17 cellular contexts compared by ENCODE assay signal in genomic region chr18:23020555-23021294, GRCh38.
DNase-seq lines count a peak whose midpoint lies in the region; ATAC-seq, FAIRE-seq and TF ChIP-seq lines count a peak whose summit lies in the region.
"Had no signal": no experiment of that assay in that cellular context is flagged by ENCODE, and none has a peak within 500 bp of the region (broad histone marks: within the 10 kb centered on the region; RNA-seq: fewer than 3 reads in every experiment).

No MANE protein-coding gene starts in this region.

- no peak for DNase-seq in CD4-positive, alpha-beta memory T cell
- DNase-seq in GM12891 (ENCODE audit: insufficient read length, low spot score) (no peak), mucosa of descending colon (no peak), H4 (ENCODE audit: low spot score) (no peak), HEK293T (ENCODE audit: extremely low spot score) (no peak), D721Med (ENCODE audit: insufficient read length, low spot score) (no peak)
- DNase-seq: activated CD4-positive, CD25-positive, alpha-beta regulatory T cell; glutamatergic neuron; mesendoderm; NCI-H2107; stimulated activated CD4-positive, alpha-beta T cell treated with anti-CD3 and anti-CD28 coated beads, Interleukin-4, amount 100 ng/mL, for 24 hours; transverse colon had no signal

- H3K9me3 Mint-ChIP-seq in CD4-positive, alpha-beta memory T cell, result no peaks in the 10 kb centered on the region
- H3K9me3 Mint-ChIP-seq: dendritic cell treated with granulocyte-macrophage colony-stimulating factor and Interleukin-4, amounts not matched to agents 40 ng/mL and 50 ng/mL, for 4 days had no signal

- H3K36me3 Mint-ChIP-seq in CD4-positive, alpha-beta memory T cell, result no peaks in the 10 kb centered on the region

- CTCF ChIA-PET in CD4-positive, alpha-beta memory T cell (lab: Charles Lee; ENCODE audit: partially characterized antibody), result interaction anchor here (0.6 to 1.5 kb wide), 4 partner anchors 8 to 47 kb away, joined by 3 to 5 read pairs (median 4); no protein-coding TSS in a partner anchor
- CTCF ChIA-PET in HEK293T (lab: Yijun Ruan, JAX), result interaction anchor here (0.7 kb wide), 1 partner anchor 88 kb away, joined by 4 read pairs; the partner anchor contains the start of gene RBBP8

- peaks cover 10% of the 10 kb centered on the region for H3K4me1 ChIP-seq in CD4-positive, alpha-beta memory T cell (ENCODE audit: insufficient read depth, low read length)
- no peaks in the 10 kb centered on the region for H3K4me1 ChIP-seq in mucosa of descending colon (ENCODE audit: low read depth)

- peaks cover 7 to 17% (median 12%) of the 10 kb centered on the region in 4 donors for H3K4me1 Mint-ChIP-seq in CD4-positive, alpha-beta memory T cell

- H3K4me3 ChIP-seq in CD4-positive, alpha-beta memory T cell (ENCODE audit: low read length in 2 of 2), result peak overlapping the region in 1 of 2 donors; percentile 20
- no peak overlapping the region for H3K4me3 ChIP-seq in mucosa of descending colon
- H3K4me3 ChIP-seq: transverse colon had no signal

- peak overlapping the region; percentile 74 to 84 (median 77) for H3K4me3 Mint-ChIP-seq in CD4-positive, alpha-beta memory T cell
- H3K4me3 Mint-ChIP-seq: dendritic cell treated with granulocyte-macrophage colony-stimulating factor and Interleukin-4, amounts not matched to agents 40 ng/mL and 50 ng/mL, for 4 days had no signal

- POLR2A ChIA-PET in CD4-positive, alpha-beta memory T cell (lab: Charles Lee; ENCODE audit: partially characterized antibody), result no interaction called here
- POLR2A ChIA-PET in HEK293T (lab: Yijun Ruan, JAX), result no interaction called here

- no peaks in the 10 kb centered on the region for H3K36me3 ChIP-seq in CD4-positive, alpha-beta memory T cell (ENCODE audit: insufficient read depth, low read length)
- H3K36me3 ChIP-seq in mucosa of descending colon (ENCODE audit: low read depth), result no peaks in the 10 kb centered on the region
- H3K36me3 ChIP-seq: transverse colon had no signal

- ATAC-seq in mucosa of descending colon, result peak; percentile 40
- ATAC-seq in HG03432 (IDR thresholded peaks at IDR 0.05; ENCODE audit: unreplicated experiment), result no peak

- no peak overlapping the region for H3K27ac ChIP-seq in CD4-positive, alpha-beta memory T cell (ENCODE audit: low read depth, low read length)
- peak overlapping the region; percentile 28 for H3K27ac ChIP-seq in VCaP
- H3K27ac ChIP-seq: transverse colon had no signal

- H3K9me3 ChIP-seq in CD4-positive, alpha-beta memory T cell (ENCODE audit: control insufficient read depth in 1 of 2, low read length in 2 of 2), result no peaks in the 10 kb centered on the region
- H3K9me3 ChIP-seq in mucosa of descending colon, result no peaks in the 10 kb centered on the region
- H3K9me3 ChIP-seq: transverse colon had no signal

- intact Hi-C loops in CD4-positive, alpha-beta memory T cell (cut with micrococcal nuclease), result no loop called here
- intact Hi-C loops in mucosa of descending colon (cut with DNase I, micrococcal nuclease), result no loop called here

- TF ChIP-seq POLR2A in GM12891 (IDR thresholded peaks at IDR 0.05; ENCODE audit: low read depth, low read length), result no peak

- FAIRE-seq in GM12891 (lab: Jason Lieb, UNC) (peak; percentile 20), D721Med (lab: Jason Lieb, UNC) (no peak)
- FAIRE-seq: H54, islet of Langerhans had no signal

- peak overlapping the region in 6 of 7 donors; percentile 2 to 89 (median 65) for H3K27ac Mint-ChIP-seq in CD4-positive, alpha-beta memory T cell
- H3K27ac Mint-ChIP-seq: dendritic cell treated with granulocyte-macrophage colony-stimulating factor and Interleukin-4, amounts not matched to agents 40 ng/mL and 50 ng/mL, for 4 days had no signal

- no peaks in the 10 kb centered on the region for H3K27me3 ChIP-seq in CD4-positive, alpha-beta memory T cell (ENCODE audit: insufficient read depth, low read length)
- H3K27me3 ChIP-seq: transverse colon had no signal

- no peaks in the 10 kb centered on the region for H3K27me3 Mint-ChIP-seq in CD4-positive, alpha-beta memory T cell
- H3K27me3 Mint-ChIP-seq: dendritic cell treated with granulocyte-macrophage colony-stimulating factor and Interleukin-4, amounts not matched to agents 40 ng/mL and 50 ng/mL, for 4 days had no signal

- TF ChIP-seq CTCF in VCaP (conservative IDR thresholded peaks at IDR 0.05) (no peak), mucosa of descending colon (IDR thresholded peaks at IDR 0.05) (no peak), D721Med (IDR thresholded peaks at IDR 0.05; ENCODE audit: insufficient read depth, missing control alignments) (no peak)

TF ChIP-seq in GM12891, 5 proteins besides CTCF, POLR2A, EP300 and RAD21:
- TF ChIP-seq POLR2AphosphoS5 (IDR thresholded peaks at IDR 0.05; ENCODE audit: low read depth, low read length), result no peak
- TF ChIP-seq SPI1 (IDR thresholded peaks at IDR 0.05; ENCODE audit: low read depth, low read length), result peak; percentile 75
- no peak for TF ChIP-seq TAF1 (IDR thresholded peaks at IDR 0.05; ENCODE audit: low read depth, low read length)
- TF ChIP-seq PAX5 (IDR thresholded peaks at IDR 0.05; ENCODE audit: insufficient read depth, low read length, severe bottlenecking), result no peak

TF ChIP-seq in HEK293T, 16 proteins besides CTCF, POLR2A, EP300 and RAD21:
- TF ChIP-seq ARNT (IDR thresholded peaks at IDR 0.05) (no peak), ELF4 (IDR thresholded peaks at IDR 0.05) (no peak), ZNF384 (IDR thresholded peaks at IDR 0.05) (no peak), SP1 (IDR thresholded peaks at IDR 0.05) (no peak), FOXA1 (IDR thresholded peaks at IDR 0.05) (no peak), CTBP1 (IDR thresholded peaks at IDR 0.05; ENCODE audit: borderline replicate concordance) (no peak), HDGF (IDR thresholded peaks at IDR 0.05; ENCODE audit: borderline replicate concordance) (no peak), TARDBP (IDR thresholded peaks at IDR 0.05) (no peak), FOXK2 (IDR thresholded peaks at IDR 0.05) (no peak), L3MBTL2 (conservative IDR thresholded peaks at IDR 0.05) (no peak), FOXM1 (IDR thresholded peaks at IDR 0.05; ENCODE audit: borderline replicate concordance) (no peak), BHLHE40 (IDR thresholded peaks at IDR 0.05; ENCODE audit: borderline replicate concordance) (no peak), NFRKB (IDR thresholded peaks at IDR 0.05) (no peak), SUZ12 (IDR thresholded peaks at IDR 0.05) (no peak), LEF1 (IDR thresholded peaks at IDR 0.05; ENCODE audit: borderline replicate concordance) (no peak)
- TF ChIP-seq, protein P1, sequence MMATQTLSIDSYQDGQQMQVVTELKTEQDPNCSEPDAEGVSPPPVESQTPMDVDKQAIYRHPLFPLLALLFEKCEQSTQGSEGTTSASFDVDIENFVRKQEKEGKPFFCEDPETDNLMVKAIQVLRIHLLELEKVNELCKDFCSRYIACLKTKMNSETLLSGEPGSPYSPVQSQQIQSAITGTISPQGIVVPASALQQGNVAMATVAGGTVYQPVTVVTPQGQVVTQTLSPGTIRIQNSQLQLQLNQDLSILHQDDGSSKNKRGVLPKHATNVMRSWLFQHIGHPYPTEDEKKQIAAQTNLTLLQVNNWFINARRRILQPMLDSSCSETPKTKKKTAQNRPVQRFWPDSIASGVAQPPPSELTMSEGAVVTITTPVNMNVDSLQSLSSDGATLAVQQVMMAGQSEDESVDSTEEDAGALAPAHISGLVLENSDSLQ (IDR thresholded peaks at IDR 0.05), result no peak
